35 cellular contexts compared by ENCODE assay signal in genomic region chr14:31051023-31051422, GRCh38.
"Had no signal": no experiment of that assay in that cellular context is flagged by ENCODE, and none has a peak within 500 bp of the region (broad histone marks: within the 10 kb centered on the region; RNA-seq: fewer than 3 reads in every experiment).

No MANE protein-coding gene starts in this region.

- H3K36me3 ChIP-seq: adrenal gland, esophagus muscularis mucosa, gastrocnemius medialis, heart left ventricle had no signal

- H3K27me3 Mint-ChIP-seq: activated CD4-positive, alpha-beta memory T cell treated with anti-CD3 and anti-CD28 coated beads for 36 hours; activated CD4-positive, alpha-beta T cell treated with anti-CD3 and anti-CD28 coated beads for 36 hours; activated CD4-positive, alpha-beta T cell treated with anti-CD3 and anti-CD28 coated beads, Interleukin-2, amount 10 ng/mL, durations not matched to agents 24 days and 14 days; activated CD8-positive, alpha-beta memory T cell treated with anti-CD3 and anti-CD28 coated beads, Interleukin-2, amount 10 ng/mL, durations not matched to agents 7 days and 5 days; activated naive CD4-positive, alpha-beta T cell treated with anti-CD3 and anti-CD28 coated beads, Interleukin-2, amount 50 U/mL, for 24 hours; activated naive CD8-positive, alpha-beta T cell treated with anti-CD3 and anti-CD28 coated beads for 36 hours; activated naive CD8-positive, alpha-beta T cell treated with anti-CD3 and anti-CD28 coated beads, Interleukin-2, amount 50 U/mL, for 24 hours; T-cell had no signal

- H3K27ac ChIP-seq: adrenal gland, body of pancreas, dorsolateral prefrontal cortex, esophagus muscularis mucosa, foreskin keratinocyte, gastrocnemius medialis, heart left ventricle had no signal

- H3K9me3 Mint-ChIP-seq: activated CD4-positive, alpha-beta memory T cell treated with anti-CD3 and anti-CD28 coated beads for 36 hours; activated CD4-positive, alpha-beta T cell treated with anti-CD3 and anti-CD28 coated beads, Interleukin-2, amount 10 ng/mL, durations not matched to agents 24 days and 14 days; activated naive CD4-positive, alpha-beta T cell treated with anti-CD3 and anti-CD28 coated beads for 36 hours; activated naive CD4-positive, alpha-beta T cell treated with anti-CD3 and anti-CD28 coated beads, Interleukin-2, amount 50 U/mL, for 24 hours; activated naive CD8-positive, alpha-beta T cell treated with anti-CD3 and anti-CD28 coated beads for 36 hours; activated naive CD8-positive, alpha-beta T cell treated with anti-CD3 and anti-CD28 coated beads, Interleukin-2, amount 50 U/mL, for 24 hours; activated T-helper 1 cell treated with anti-CD3 and anti-CD28 coated beads, Interleukin-12 subunit alpha, Interleukin-12 subunit beta, Interleukin-2, Interleukin-4 antibody, amounts not matched to agents 30 ng/mL and 10 ng/mL and 1 ng/mL, durations not matched to agents 14 hours and 24 hours and 36 hours; activated T-helper 2 cell treated with anti-CD3 and anti-CD28 coated beads, Interferon-gamma antibody, Interleukin-2, Interleukin-4, amounts not matched to agents 10 μg/mL and 5 μg/mL and 100 μg/mL, durations not matched to agents 14 hours and 24 hours and 36 hours; T-cell; T-helper 1 cell treated with Interleukin-12 subunit alpha and Interleukin-12 subunit beta and Interleukin-4 antibody, amounts not matched to agents 30 μg/mL and 1 μg/mL, for 36 hours; T-helper 2 cell treated with Interferon-gamma antibody and Interleukin-4, amounts not matched to agents 5 μg/mL and 100 μg/mL, for 36 hours had no signal

- DNase-seq: activated CD4-positive, alpha-beta memory T cell treated with anti-CD3 and anti-CD28 coated beads for 36 hours; activated CD4-positive, alpha-beta T cell treated with anti-CD3 and anti-CD28 coated beads for 36 hours; activated CD4-positive, alpha-beta T cell treated with anti-CD3 and anti-CD28 coated beads, Interleukin-2, amount 10 ng/mL, durations not matched to agents 24 days and 14 days; activated CD4-positive, CD25-positive, alpha-beta regulatory T cell; activated CD4-positive, CD25-positive, alpha-beta regulatory T cell treated with anti-CD3 and anti-CD28 coated beads, Interleukin-2, amount 50 U/mL, for 72 hours; activated CD8-positive, alpha-beta memory T cell treated with anti-CD3 and anti-CD28 coated beads, Interleukin-2, amount 10 ng/mL, durations not matched to agents 7 days and 5 days; activated CD8-positive, alpha-beta memory T cell treated with anti-CD3 and anti-CD28 coated beads, Interleukin-2, amount 50 U/mL, for 4 hours; activated CD8-positive, alpha-beta T cell treated with anti-CD3 and anti-CD28 coated beads, Interleukin-2, amount 10 ng/mL, durations not matched to agents 7 days and 5 days; activated effector memory CD4-positive, alpha-beta T cell treated with anti-CD3 and anti-CD28 coated beads, Interleukin-2, amount 50 U/mL, for 16 hours; activated naive CD4-positive, alpha-beta T cell treated with anti-CD3 and anti-CD28 coated beads for 36 hours; activated naive CD8-positive, alpha-beta T cell treated with anti-CD3 and anti-CD28 coated beads for 36 hours; activated naive CD8-positive, alpha-beta T cell treated with anti-CD3 and anti-CD28 coated beads, Interleukin-2, amount 50 U/mL, for 24 hours; activated T-cell treated with anti-CD3 and anti-CD28 coated beads, Interleukin-2, amount 50 U/mL, for 1 hour; activated T-cell treated with anti-CD3 and anti-CD28 coated beads, Interleukin-2, amount 50 U/mL, for 48 hours; adrenal gland; amygdala; aorta; body of pancreas; caudate nucleus; dorsolateral prefrontal cortex; effector memory CD4-positive, alpha-beta T cell; erythroblast; gastrocnemius medialis; glutamatergic neuron; heart left ventricle; T-cell; T1000 had no signal

- H3K27me3 ChIP-seq: adrenal gland, body of pancreas, dorsolateral prefrontal cortex, esophagus muscularis mucosa, foreskin keratinocyte, gastrocnemius medialis, heart left ventricle had no signal

- H3K4me3 ChIP-seq: adrenal gland, body of pancreas, dorsolateral prefrontal cortex, esophagus muscularis mucosa, gastrocnemius medialis, heart left ventricle had no signal

- ATAC-seq: activated CD4-positive, alpha-beta T cell treated with anti-CD3 and anti-CD28 coated beads for 36 hours; activated CD8-positive, alpha-beta memory T cell treated with anti-CD3 and anti-CD28 coated beads, Interleukin-2, amount 10 ng/mL, durations not matched to agents 7 days and 5 days; activated CD8-positive, alpha-beta T cell treated with anti-CD3 and anti-CD28 coated beads, Interleukin-2, amount 10 ng/mL, durations not matched to agents 7 days and 5 days; activated naive CD8-positive, alpha-beta T cell treated with anti-CD3 and anti-CD28 coated beads, Interleukin-2, amount 50 U/mL, for 24 hours; body of pancreas; foreskin keratinocyte; gastrocnemius medialis; heart left ventricle; T-cell had no signal

- H3K36me3 Mint-ChIP-seq: activated CD4-positive, alpha-beta memory T cell treated with anti-CD3 and anti-CD28 coated beads for 36 hours had no signal

- H3K9me3 ChIP-seq: adrenal gland, body of pancreas, esophagus muscularis mucosa, gastrocnemius medialis had no signal

- FAIRE-seq: colon had no signal

- H3K27ac Mint-ChIP-seq: activated CD4-positive, alpha-beta memory T cell treated with anti-CD3 and anti-CD28 coated beads for 36 hours; activated CD4-positive, alpha-beta T cell treated with anti-CD3 and anti-CD28 coated beads for 36 hours; activated CD4-positive, alpha-beta T cell treated with anti-CD3 and anti-CD28 coated beads, Interleukin-2, amount 10 ng/mL, durations not matched to agents 24 days and 14 days; activated CD8-positive, alpha-beta memory T cell treated with anti-CD3 and anti-CD28 coated beads, Interleukin-2, amount 10 ng/mL, durations not matched to agents 7 days and 5 days; activated CD8-positive, alpha-beta T cell treated with anti-CD3 and anti-CD28 coated beads, Interleukin-2, amount 10 ng/mL, durations not matched to agents 7 days and 5 days; activated naive CD4-positive, alpha-beta T cell treated with anti-CD3 and anti-CD28 coated beads for 36 hours; activated naive CD4-positive, alpha-beta T cell treated with anti-CD3 and anti-CD28 coated beads, Interleukin-2, amount 50 U/mL, for 24 hours; activated naive CD8-positive, alpha-beta T cell treated with anti-CD3 and anti-CD28 coated beads for 36 hours; activated naive CD8-positive, alpha-beta T cell treated with anti-CD3 and anti-CD28 coated beads, Interleukin-2, amount 50 U/mL, for 24 hours; activated T-helper 1 cell treated with anti-CD3 and anti-CD28 coated beads, Interleukin-12 subunit alpha, Interleukin-12 subunit beta, Interleukin-2, Interleukin-4 antibody, amounts not matched to agents 30 ng/mL and 10 ng/mL and 1 ng/mL, durations not matched to agents 14 hours and 24 hours and 36 hours; activated T-helper 2 cell treated with anti-CD3 and anti-CD28 coated beads, Interferon-gamma antibody, Interleukin-2, Interleukin-4, amounts not matched to agents 10 μg/mL and 5 μg/mL and 100 μg/mL, durations not matched to agents 14 hours and 24 hours and 36 hours; T-cell; T-helper 1 cell treated with Interleukin-12 subunit alpha and Interleukin-12 subunit beta and Interleukin-4 antibody, amounts not matched to agents 30 μg/mL and 1 μg/mL, for 36 hours; T-helper 2 cell treated with Interferon-gamma antibody and Interleukin-4, amounts not matched to agents 5 μg/mL and 100 μg/mL, for 36 hours had no signal

- H3K4me3 Mint-ChIP-seq: activated CD4-positive, alpha-beta memory T cell treated with anti-CD3 and anti-CD28 coated beads for 36 hours; activated CD4-positive, alpha-beta T cell treated with anti-CD3 and anti-CD28 coated beads for 36 hours; activated CD4-positive, alpha-beta T cell treated with anti-CD3 and anti-CD28 coated beads, Interleukin-2, amount 10 ng/mL, durations not matched to agents 24 days and 14 days; activated CD8-positive, alpha-beta memory T cell treated with anti-CD3 and anti-CD28 coated beads, Interleukin-2, amount 10 ng/mL, durations not matched to agents 7 days and 5 days; activated CD8-positive, alpha-beta T cell treated with anti-CD3 and anti-CD28 coated beads, Interleukin-2, amount 10 ng/mL, durations not matched to agents 7 days and 5 days; activated naive CD4-positive, alpha-beta T cell treated with anti-CD3 and anti-CD28 coated beads for 36 hours; activated naive CD4-positive, alpha-beta T cell treated with anti-CD3 and anti-CD28 coated beads, Interleukin-2, amount 50 U/mL, for 24 hours; activated naive CD8-positive, alpha-beta T cell treated with anti-CD3 and anti-CD28 coated beads for 36 hours; activated naive CD8-positive, alpha-beta T cell treated with anti-CD3 and anti-CD28 coated beads, Interleukin-2, amount 50 U/mL, for 24 hours; activated T-helper 1 cell treated with anti-CD3 and anti-CD28 coated beads, Interleukin-12 subunit alpha, Interleukin-12 subunit beta, Interleukin-2, Interleukin-4 antibody, amounts not matched to agents 30 ng/mL and 10 ng/mL and 1 ng/mL, durations not matched to agents 14 hours and 24 hours and 36 hours; T-cell; T-helper 1 cell treated with Interleukin-12 subunit alpha and Interleukin-12 subunit beta and Interleukin-4 antibody, amounts not matched to agents 30 μg/mL and 1 μg/mL, for 36 hours; T-helper 2 cell treated with Interferon-gamma antibody and Interleukin-4, amounts not matched to agents 5 μg/mL and 100 μg/mL, for 36 hours had no signal
